Comparison of ENCODE assay signal across 18 cellular contexts in the genomic region with DNA sequence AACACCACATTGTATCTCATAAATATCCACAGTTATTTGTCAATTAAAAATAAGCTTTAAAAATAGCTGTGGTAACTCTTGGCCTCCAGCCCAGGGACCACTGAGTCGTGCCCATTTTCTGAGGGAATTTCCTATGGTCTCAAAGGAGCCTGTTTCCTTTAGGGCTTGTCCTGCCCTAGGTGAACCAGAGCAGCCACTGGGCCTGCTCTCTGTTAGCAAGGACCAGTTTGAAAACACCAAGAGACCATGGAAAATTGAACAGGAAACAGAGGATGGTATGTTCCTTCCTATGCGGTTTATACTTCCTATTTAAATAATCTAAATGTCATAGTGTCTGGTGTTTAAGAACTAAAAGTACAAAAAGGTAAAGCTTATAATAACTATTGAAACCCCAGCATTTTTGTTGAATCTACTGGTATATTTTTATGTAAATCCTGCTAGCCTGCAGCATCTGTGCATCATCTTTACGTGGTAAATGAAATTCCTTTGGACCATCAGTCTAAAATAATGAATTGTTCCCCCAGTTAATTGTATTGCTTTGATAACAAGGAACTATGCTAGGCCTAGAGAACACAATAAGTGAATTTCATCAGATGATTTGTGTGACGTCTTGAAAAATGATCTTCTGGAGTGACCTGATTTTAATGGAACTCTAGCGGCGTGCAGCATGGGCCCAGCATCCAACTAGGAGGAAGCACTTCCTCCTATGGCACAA.
DNase-seq lines count a peak whose midpoint lies in the region; ATAC-seq and TF ChIP-seq lines count a peak whose summit lies in the region.
"Had no signal": no experiment of that assay in that cellular context is flagged by ENCODE, and none has a peak within 500 bp of the region (broad histone marks: within the 10 kb centered on the region; RNA-seq: fewer than 3 reads in every experiment).

No MANE protein-coding gene starts in this region.

- H3K23ac ChIP-seq in mesenchymal stem cell (ENCODE audit: low read length in 2 of 2), result no peak overlapping the region

- H3K36me3 Mint-ChIP-seq in natural killer cell treated with Interleukin-12 subunit alpha and Interleukin-12 subunit beta and Interleukin-15 and Interleukin-18, amount 100 ng/mL, for 72 hours, result no peaks in the 10 kb centered on the region
- no peaks in the 10 kb centered on the region for H3K36me3 Mint-ChIP-seq in CD8-positive, alpha-beta T cell
- no peaks in the 10 kb centered on the region for H3K36me3 Mint-ChIP-seq in T-helper 2 cell treated with Interferon-gamma antibody and Interleukin-4, amounts not matched to agents 5 μg/mL and 100 μg/mL, for 36 hours (ENCODE audit: low read depth)
- H3K36me3 Mint-ChIP-seq: CD8-positive, alpha-beta memory T cell had no signal

- H3K27ac ChIP-seq in A673 (ENCODE audit: low read depth, low read length, poor library complexity, severe bottlenecking) (peak overlapping the region; percentile 83), mesenchymal stem cell (ENCODE audit: low read length, poor library complexity, severe bottlenecking) (no peak overlapping the region)
- H3K27ac ChIP-seq in CD8-positive, alpha-beta T cell (ENCODE audit: low read depth, low read length), result no peak overlapping the region
- H3K27ac ChIP-seq: KMS-11 had no signal

- no peak overlapping the region for H3K4me3 Mint-ChIP-seq in natural killer cell treated with Interleukin-12 subunit alpha and Interleukin-12 subunit beta and Interleukin-15 and Interleukin-18, amount 100 ng/mL, for 72 hours
- H3K4me3 Mint-ChIP-seq in CD8-positive, alpha-beta T cell, result no peak overlapping the region
- no peak overlapping the region for H3K4me3 Mint-ChIP-seq in T-helper 2 cell treated with Interferon-gamma antibody and Interleukin-4, amounts not matched to agents 5 μg/mL and 100 μg/mL, for 36 hours
- H3K4me3 Mint-ChIP-seq: CD8-positive, alpha-beta memory T cell had no signal

- POLR2A ChIA-PET in A673 (lab: Charles Lee; ENCODE audit: low non-redundant PET), result interaction anchor here (0.6 kb wide), 1 partner anchor 426 kb away, joined by 3 read pairs; no protein-coding TSS in a partner anchor
- POLR2A ChIA-PET in CD8-positive, alpha-beta T cell (lab: Charles Lee), result interaction anchor here (0.7 kb wide), 1 partner anchor 1691 kb away, joined by 3 read pairs; no protein-coding TSS in a partner anchor

- H3K14ac ChIP-seq in mesenchymal stem cell (ENCODE audit: low read length in 2 of 2), result no peak overlapping the region

- no peak for TF ChIP-seq CTCF in A673 (conservative IDR thresholded peaks at IDR 0.05; ENCODE audit: low read depth, low read length)
- no peak for TF ChIP-seq CTCF in CD8-positive, alpha-beta T cell (IDR thresholded peaks at IDR 0.05)

- BruUV-seq in A673 (replicated peaks; lab: Mats Ljungman, UMichigan), result no TSS peak

- H3K4me1 ChIP-seq in A673 (ENCODE audit: insufficient read depth, low read length, poor library complexity, severe bottlenecking), result peaks cover 63% of the 10 kb centered on the region
- H3K4me1 ChIP-seq in mesenchymal stem cell (ENCODE audit: control insufficient read depth, insufficient read depth, low read depth, low read length), result no peaks in the 10 kb centered on the region
- no peaks in the 10 kb centered on the region for H3K4me1 ChIP-seq in CD8-positive, alpha-beta T cell (ENCODE audit: insufficient read depth, low read length)

- no peak for ATAC-seq in natural killer cell treated with Interleukin-12 subunit alpha and Interleukin-12 subunit beta and Interleukin-15 and Interleukin-18, amount 100 ng/mL, for 72 hours
- ATAC-seq in CD8-positive, alpha-beta T cell, result no peak
- ATAC-seq: HepG2, Panc1 had no signal

- H2AK5ac ChIP-seq in mesenchymal stem cell (ENCODE audit: low read length, severe bottlenecking), result peak overlapping the region; percentile 41

- H3K4me3 ChIP-seq in A673 (ENCODE audit: low read depth, low read length, poor library complexity, severe bottlenecking) (no peak overlapping the region), mesenchymal stem cell (ENCODE audit: insufficient read depth in 1 of 2, low read depth in 1 of 2, low read length in 2 of 2) (no peak overlapping the region)
- H3K4me3 ChIP-seq in CD8-positive, alpha-beta T cell (ENCODE audit: low read depth, low read length), result no peak overlapping the region
- H3K4me3 ChIP-seq: SJSA1 had no signal

- H2BK12ac ChIP-seq in mesenchymal stem cell (ENCODE audit: low read length in 2 of 2), result no peak overlapping the region

- no peaks in the 10 kb centered on the region for H3K27me3 Mint-ChIP-seq in natural killer cell treated with Interleukin-12 subunit alpha and Interleukin-12 subunit beta and Interleukin-15 and Interleukin-18, amount 100 ng/mL, for 72 hours
- H3K27me3 Mint-ChIP-seq in CD8-positive, alpha-beta T cell (ENCODE audit: low read depth), result no peaks in the 10 kb centered on the region
- H3K27me3 Mint-ChIP-seq in T-helper 2 cell treated with Interferon-gamma antibody and Interleukin-4, amounts not matched to agents 5 μg/mL and 100 μg/mL, for 36 hours (ENCODE audit: low read depth), result no peaks in the 10 kb centered on the region

- no peaks in the 10 kb centered on the region for H3K36me3 ChIP-seq in A673 (ENCODE audit: insufficient read depth, low read length, poor library complexity, severe bottlenecking)
- H3K36me3 ChIP-seq in mesenchymal stem cell (ENCODE audit: control insufficient read depth in 1 of 2, insufficient read depth in 2 of 2, low read depth in 1 of 2, low read length in 2 of 2), result no peaks in the 10 kb centered on the region
- no peaks in the 10 kb centered on the region for H3K36me3 ChIP-seq in CD8-positive, alpha-beta T cell (ENCODE audit: insufficient read depth, low read length)
- H3K36me3 ChIP-seq: SJSA1 had no signal

- H2BK120ac ChIP-seq in mesenchymal stem cell (ENCODE audit: low read depth, low read length), result no peak overlapping the region

- no peaks in the 10 kb centered on the region for H3K79me1 ChIP-seq in mesenchymal stem cell (replicated peaks; ENCODE audit: low read length, poor library complexity, severe bottlenecking)

- H2BK5ac ChIP-seq in mesenchymal stem cell (ENCODE audit: low read depth, low read length, poor library complexity, severe bottlenecking), result no peak overlapping the region

- no peak overlapping the region for H3K9ac ChIP-seq in mesenchymal stem cell (ENCODE audit: low read length)
- H3K9ac ChIP-seq: KMS-11 had no signal

- no peak overlapping the region for H2BK15ac ChIP-seq in mesenchymal stem cell (ENCODE audit: low read depth, poor library complexity, severe bottlenecking)

- H3K9me3 ChIP-seq in A673 (ENCODE audit: low read depth, low read length, poor library complexity, severe bottlenecking) (peaks cover 6% of the 10 kb centered on the region), mesenchymal stem cell (ENCODE audit: control insufficient read depth, low read length) (no peaks in the 10 kb centered on the region)
- H3K9me3 ChIP-seq in CD8-positive, alpha-beta T cell (ENCODE audit: low read length), result no peaks in the 10 kb centered on the region
- H3K9me3 ChIP-seq: SJSA1 had no signal

- no peak overlapping the region for H4K91ac ChIP-seq in mesenchymal stem cell (ENCODE audit: low read length)

- H4K8ac ChIP-seq in mesenchymal stem cell (ENCODE audit: low read length), result no peak overlapping the region

- WGBS in mesenchymal stem cell, result 82% methylated on average over 5 of the region's 6 CpGs

- no peak overlapping the region for H3K27ac Mint-ChIP-seq in natural killer cell treated with Interleukin-12 subunit alpha and Interleukin-12 subunit beta and Interleukin-15 and Interleukin-18, amount 100 ng/mL, for 72 hours
- H3K27ac Mint-ChIP-seq in CD8-positive, alpha-beta T cell, result no peak overlapping the region
- no peak overlapping the region for H3K27ac Mint-ChIP-seq in T-helper 2 cell treated with Interferon-gamma antibody and Interleukin-4, amounts not matched to agents 5 μg/mL and 100 μg/mL, for 36 hours
- H3K27ac Mint-ChIP-seq: CD8-positive, alpha-beta memory T cell had no signal

- H3K4ac ChIP-seq in mesenchymal stem cell (ENCODE audit: low read depth in 1 of 2, low read length in 2 of 2), result no peak overlapping the region

- H3K4me2 ChIP-seq in mesenchymal stem cell (ENCODE audit: low read length, poor library complexity, severe bottlenecking), result no peak overlapping the region
- H3K4me2 ChIP-seq: KMS-11 had no signal

- peak; percentile 96 for DNase-seq in A673 (ENCODE audit: low spot score)
- DNase-seq in KG1 (lab: John Stamatoyannopoulos, UW), result peak; percentile 30
- peak; percentile 44 for DNase-seq in UCSD-AML1 (lab: John Stamatoyannopoulos, UW; ENCODE audit: unreplicated experiment)
- no peak for DNase-seq in mesenchymal stem cell
- DNase-seq in natural killer cell treated with Interleukin-12 subunit alpha and Interleukin-12 subunit beta and Interleukin-15 and Interleukin-18, amount 100 ng/mL, for 72 hours (ENCODE audit: low spot score), result no peak
- no peak for DNase-seq in CD8-positive, alpha-beta T cell
- no peak for DNase-seq in putamen (ENCODE audit: low spot score)
- DNase-seq in T-helper 2 cell treated with Interferon-gamma antibody and Interleukin-4, amounts not matched to agents 5 μg/mL and 100 μg/mL, for 36 hours (ENCODE audit: low spot score), result no peak
- DNase-seq: CD8-positive, alpha-beta memory T cell; NCI-H1048; NCI-H1436; NCI-H2029; NCI-H446; NCI-H526 treated with DMSO at 0.1 percent for 48 hours had no signal

- peaks cover 19% of the 10 kb centered on the region for H3K9me3 Mint-ChIP-seq in natural killer cell treated with Interleukin-12 subunit alpha and Interleukin-12 subunit beta and Interleukin-15 and Interleukin-18, amount 100 ng/mL, for 72 hours
- H3K9me3 Mint-ChIP-seq in CD8-positive, alpha-beta T cell, result peaks cover 2% of the 10 kb centered on the region
- peaks cover 3% of the 10 kb centered on the region for H3K9me3 Mint-ChIP-seq in T-helper 2 cell treated with Interferon-gamma antibody and Interleukin-4, amounts not matched to agents 5 μg/mL and 100 μg/mL, for 36 hours

- no peak overlapping the region for H3K18ac ChIP-seq in mesenchymal stem cell (ENCODE audit: low read depth in 1 of 2, low read length in 2 of 2)

- no peaks in the 10 kb centered on the region for H3K4me1 Mint-ChIP-seq in natural killer cell treated with Interleukin-12 subunit alpha and Interleukin-12 subunit beta and Interleukin-15 and Interleukin-18, amount 100 ng/mL, for 72 hours (ENCODE audit: low read depth in 2 of 2)
- H3K4me1 Mint-ChIP-seq in CD8-positive, alpha-beta T cell (ENCODE audit: low read depth), result no peaks in the 10 kb centered on the region
- H3K4me1 Mint-ChIP-seq in T-helper 2 cell treated with Interferon-gamma antibody and Interleukin-4, amounts not matched to agents 5 μg/mL and 100 μg/mL, for 36 hours (ENCODE audit: low read depth), result no peaks in the 10 kb centered on the region
- H3K4me1 Mint-ChIP-seq: CD8-positive, alpha-beta memory T cell had no signal

- H3K27me3 ChIP-seq in A673 (replicated peaks; ENCODE audit: insufficient read depth, low read depth, low read length, poor library complexity) (no peaks in the 10 kb centered on the region), mesenchymal stem cell (ENCODE audit: control insufficient read depth in 1 of 2, insufficient read depth in 1 of 2, low read length in 2 of 2) (no peaks in the 10 kb centered on the region)
- H3K27me3 ChIP-seq in CD8-positive, alpha-beta T cell (ENCODE audit: insufficient read depth, low read length), result no peaks in the 10 kb centered on the region
- H3K27me3 ChIP-seq: SJSA1 had no signal

- intact Hi-C loops in A673 (cut with micrococcal nuclease; ENCODE audit: unreplicated experiment), result loop anchor here (1.0 to 5.0 kb wide), 2 partner anchors 73 to 233 kb away; no protein-coding TSS in a partner anchor
- intact Hi-C loops in CD8-positive, alpha-beta T cell (cut with DNase I, micrococcal nuclease), result no loop called here

- H2AFZ ChIP-seq in mesenchymal stem cell (ENCODE audit: low read depth, low read length), result no peak overlapping the region

- CTCF ChIA-PET in A673 (lab: Charles Lee), result no interaction called here
- CTCF ChIA-PET in CD8-positive, alpha-beta T cell (lab: Charles Lee), result interaction anchor here (1.2 kb wide), 1 partner anchor 9 kb away, joined by 3 read pairs; no protein-coding TSS in a partner anchor

Comparison
In these comparisons a context has a peak if more than half of its experiments do, and no peak if none do; other contexts are left out.
1. DNase-seq: peak in A673 (single experiment), KG1 (single experiment) and UCSD-AML1 (single experiment); none in mesenchymal stem cell (single experiment), natural killer cell treated with Interleukin-12 subunit alpha and Interleukin-12 subunit beta and Interleukin-15 and Interleukin-18, amount 100 ng/mL, for 72 hours (single experiment), CD8-positive, alpha-beta T cell (0 of 7), putamen (single experiment) and T-helper 2 cell treated with Interferon-gamma antibody and Interleukin-4, amounts not matched to agents 5 μg/mL and 100 μg/mL, for 36 hours (single experiment).